In genomic region chr11:62588966-62589637, GRCh38 we compare ENCODE assay signal across 10 cellular contexts. TPM values are rescaled to one million over a fixed set of nuclear protein-coding genes. Genes with fewer than 3 reads are reported as not detected.
A peak's percentile ranks its signal among the peaks of the same experiment; 100 is the strongest.
DNase-seq lines count a peak whose midpoint lies in the region; ATAC-seq and TF ChIP-seq lines count a peak whose summit lies in the region.
"Had no signal": no experiment of that assay in that cellular context is flagged by ENCODE, and none has a peak within 500 bp of the region (broad histone marks: within the 10 kb centered on the region; RNA-seq: fewer than 3 reads in every experiment).

No MANE protein-coding gene starts in this region.

- H3K4me1 ChIP-seq in GM23248 (ENCODE audit: insufficient read depth): 0 out of 2 replicates have a peak, but pooled peaks cover 20% of the 10 kb centered on the region
- peaks cover 7 to 45% (median 32%) of the 10 kb centered on the region in 4 donors for H3K4me1 ChIP-seq in liver (ENCODE audit: control insufficient read depth in 4 of 4, insufficient read depth in 4 of 4, low read length in 3 of 4)
- H3K4me1 ChIP-seq in lower lobe of right lung: peaks cover 33% of the 10 kb centered on the region

- no peak overlapping the region for H3K4me3 ChIP-seq in GM23248
- H3K4me3 ChIP-seq in liver (ENCODE audit: low read depth in 1 of 3, low read length in 3 of 3): no peak overlapping the region
- no peak overlapping the region for H3K4me3 ChIP-seq in lower lobe of right lung
- H3K4me3 ChIP-seq: SK-N-MC had no signal

- peaks cover 0 to 2% (median 0%) of the 10 kb centered on the region in 3 donors for H3K27me3 Mint-ChIP-seq in CD14-positive monocyte (ENCODE audit: low read depth in 3 of 3)
- no peaks in the 10 kb centered on the region for H3K27me3 Mint-ChIP-seq in activated T-helper 1 cell treated with anti-CD3 and anti-CD28 coated beads, Interleukin-12 subunit alpha, Interleukin-12 subunit beta, Interleukin-2, Interleukin-4 antibody, amounts not matched to agents 30 ng/mL and 10 ng/mL and 1 ng/mL, durations not matched to agents 14 hours and 24 hours and 36 hours (ENCODE audit: insufficient read depth)

- 56 to 61% methylated on average over 18 of the region's 18 CpGs for WGBS in GM23248 (ENCODE audit: low coverage in 1 of 2, low lambda C conversion rate in 2 of 2, missing lambda C conversion rate in 2 of 2), 2 experiments
- 73% methylated on average over 18 of the region's 18 CpGs for WGBS in liver

- H3K4me3 Mint-ChIP-seq in CD14-positive monocyte: no peak overlapping the region
- H3K4me3 Mint-ChIP-seq in activated T-helper 1 cell treated with anti-CD3 and anti-CD28 coated beads, Interleukin-12 subunit alpha, Interleukin-12 subunit beta, Interleukin-2, Interleukin-4 antibody, amounts not matched to agents 30 ng/mL and 10 ng/mL and 1 ng/mL, durations not matched to agents 14 hours and 24 hours and 36 hours: peak overlapping the region; percentile 99

- peaks cover 26% of the 10 kb centered on the region for H3F3A ChIP-seq in GM23248 (ENCODE audit: insufficient read depth)

- H3K9ac ChIP-seq in GM23248 (peak overlapping the region; percentile 25; the same call in 1 of the 2 replicates), liver (ENCODE audit: low read depth in 1 of 2, low read length in 2 of 2) (no peak overlapping the region)

- DNase-seq in CD14-positive monocyte (ENCODE audit: low spot score) (no peak), GM23248 (peak; percentile 66), SIG-M5 treated with dmso at 0.1 percent for 504 hours (lab: John Stamatoyannopoulos, UW; ENCODE audit: unreplicated experiment) (no peak), lower lobe of right lung (no peak)
- no peak for DNase-seq in activated T-helper 1 cell treated with anti-CD3 and anti-CD28 coated beads, Interleukin-12 subunit alpha, Interleukin-12 subunit beta, Interleukin-2, Interleukin-4 antibody, amounts not matched to agents 30 ng/mL and 10 ng/mL and 1 ng/mL, durations not matched to agents 14 hours and 24 hours and 36 hours (ENCODE audit: low spot score)
- DNase-seq: cerebellar nuclear complex had no signal

- in situ Hi-C loops in GM23248 (cut with MboI): no loop called here

- H3K36me3 Mint-ChIP-seq in CD14-positive monocyte: peaks cover 33 to 51% of the 10 kb centered on the region in 2 donors
- peaks cover 30% of the 10 kb centered on the region for H3K36me3 Mint-ChIP-seq in activated T-helper 1 cell treated with anti-CD3 and anti-CD28 coated beads, Interleukin-12 subunit alpha, Interleukin-12 subunit beta, Interleukin-2, Interleukin-4 antibody, amounts not matched to agents 30 ng/mL and 10 ng/mL and 1 ng/mL, durations not matched to agents 14 hours and 24 hours and 36 hours (ENCODE audit: low read depth)

- no peaks in the 10 kb centered on the region for H3K27me3 ChIP-seq in GM23248 (replicated peaks; ENCODE audit: insufficient read depth)
- H3K27me3 ChIP-seq in liver (ENCODE audit: control insufficient read depth in 4 of 4, insufficient read depth in 4 of 4, low read length in 3 of 4): no peaks in the 10 kb centered on the region
- H3K27me3 ChIP-seq in lower lobe of right lung (ENCODE audit: low read depth): no peaks in the 10 kb centered on the region

- TF ChIP-seq CTCF in CD14-positive monocyte (IDR thresholded peaks at IDR 0.05) (peak; percentile 17), liver (IDR thresholded peaks at IDR 0.05; ENCODE audit: low read depth, low read length, missing input control) (no peak), lower lobe of right lung (IDR thresholded peaks at IDR 0.05) (no peak)

- TF ChIP-seq RAD21 in liver (IDR thresholded peaks at IDR 0.05): no peak

- peak overlapping the region in 2 of 7 donors; percentile 25 to 58 for H3K27ac Mint-ChIP-seq in CD14-positive monocyte
- H3K27ac Mint-ChIP-seq in activated T-helper 1 cell treated with anti-CD3 and anti-CD28 coated beads, Interleukin-12 subunit alpha, Interleukin-12 subunit beta, Interleukin-2, Interleukin-4 antibody, amounts not matched to agents 30 ng/mL and 10 ng/mL and 1 ng/mL, durations not matched to agents 14 hours and 24 hours and 36 hours: no peak overlapping the region

- no peaks in the 10 kb centered on the region for H4K20me1 ChIP-seq in GM23248 (ENCODE audit: insufficient read depth)

- H3K9me3 ChIP-seq in GM23248 (ENCODE audit: low read depth): no peaks in the 10 kb centered on the region
- no peaks in the 10 kb centered on the region for H3K9me3 ChIP-seq in liver (ENCODE audit: control insufficient read depth in 4 of 4, low read length in 3 of 4)
- H3K9me3 ChIP-seq in lower lobe of right lung: no peaks in the 10 kb centered on the region

- peaks cover 33% of the 10 kb centered on the region for H3K4me1 Mint-ChIP-seq in CD14-positive monocyte
- H3K4me1 Mint-ChIP-seq in activated T-helper 1 cell treated with anti-CD3 and anti-CD28 coated beads, Interleukin-12 subunit alpha, Interleukin-12 subunit beta, Interleukin-2, Interleukin-4 antibody, amounts not matched to agents 30 ng/mL and 10 ng/mL and 1 ng/mL, durations not matched to agents 14 hours and 24 hours and 36 hours (ENCODE audit: low read depth): peaks cover 29% of the 10 kb centered on the region

- H3K9me3 Mint-ChIP-seq in CD14-positive monocyte: peaks cover 0 to 2% (median 0%) of the 10 kb centered on the region in 7 donors
- no peaks in the 10 kb centered on the region for H3K9me3 Mint-ChIP-seq in activated T-helper 1 cell treated with anti-CD3 and anti-CD28 coated beads, Interleukin-12 subunit alpha, Interleukin-12 subunit beta, Interleukin-2, Interleukin-4 antibody, amounts not matched to agents 30 ng/mL and 10 ng/mL and 1 ng/mL, durations not matched to agents 14 hours and 24 hours and 36 hours

- no peak overlapping the region for H2AFZ ChIP-seq in GM23248

- ATAC-seq in HG03095 (IDR thresholded peaks at IDR 0.05; ENCODE audit: unreplicated experiment): no peak
- no peak for ATAC-seq in lower lobe of right lung
- no peak for ATAC-seq in GM21723 (IDR thresholded peaks at IDR 0.05; ENCODE audit: unreplicated experiment)

- peak overlapping the region; percentile 33; the same call in 1 of the 2 replicates for H3K27ac ChIP-seq in GM23248
- H3K27ac ChIP-seq in liver (ENCODE audit: low read depth in 1 of 2, low read length in 2 of 2): peak overlapping the region; percentile 55 to 65
- no peak overlapping the region for H3K27ac ChIP-seq in lower lobe of right lung
- H3K27ac ChIP-seq: SK-N-MC had no signal

- H3K36me3 ChIP-seq in GM23248 (ENCODE audit: low read depth) (peaks cover 11% of the 10 kb centered on the region; the same call in 1 of the 2 replicates), liver (ENCODE audit: control insufficient read depth in 4 of 4, insufficient read depth in 3 of 4, low read depth in 1 of 4, low read length in 3 of 4) (peaks cover 8 to 12% (median 10%) of the 10 kb centered on the region in 4 donors), lower lobe of right lung (peaks cover 54% of the 10 kb centered on the region)

- no peak overlapping the region for H3K4me2 ChIP-seq in GM23248 (ENCODE audit: unreplicated experiment)

- H3K79me2 ChIP-seq in GM23248 (ENCODE audit: insufficient read depth): peaks cover 65% of the 10 kb centered on the region

- intact Hi-C loops in CD14-positive monocyte (cut with micrococcal nuclease) (no loop called here), lower lobe of right lung (cut with DNase I) (no loop called here)
- intact Hi-C loops in activated T-helper 1 cell treated with anti-CD3 and anti-CD28 coated beads, Interleukin-12 subunit alpha, Interleukin-12 subunit beta, Interleukin-2, Interleukin-4 antibody, amounts not matched to agents 30 ng/mL and 10 ng/mL and 1 ng/mL, durations not matched to agents 14 hours and 24 hours and 36 hours (cut with micrococcal nuclease): no loop called here

- H3K9me2 ChIP-seq in GM23248 (ENCODE audit: insufficient read depth): no peaks in the 10 kb centered on the region

RNA-seq across cellular contexts. Expression of gene TUT1, which starts 2.2 kb away (rescaled TPM):
- polyA plus RNA-seq in CD14-positive monocyte: 1 to 10 TPM; 1.8 to 2.1 TPM
- total RNA-seq in GM23248 (2014; rRNA removed; shearing (Covaris generic)): 6.1 and 7.7 TPM in 2 replicates
- polyA plus RNA-seq in GM23248 (2016; fragmentation: Nextera tagmentation; extraction: Ambion mirVana): 11.1 and 12.1 TPM in 2 replicates
- 38.7 and 40.7 TPM in 2 replicates for total RNA-seq in activated T-helper 1 cell treated with anti-CD3 and anti-CD28 coated beads, Interleukin-12 subunit alpha, Interleukin-12 subunit beta, Interleukin-2, Interleukin-4 antibody, amounts not matched to agents 30 ng/mL and 10 ng/mL and 1 ng/mL, durations not matched to agents 14 hours and 24 hours and 36 hours
- 10 to 100 TPM in 1 of 2 donors, 1 to 10 TPM in 1; 5.6 to 12.1 TPM for total RNA-seq in liver
- 10 to 100 TPM; 15.2 to 15.8 TPM for polyA plus RNA-seq in liver
- total RNA-seq in lower lobe of right lung: 15.8 TPM

RNA-seq across cellular contexts. Expression of gene MTA2, which starts 12.6 kb away (rescaled TPM):
- polyA plus RNA-seq in CD14-positive monocyte (10 to 100 TPM; 14.0 to 17.6 TPM), GM23248 (2016; fragmentation: Nextera tagmentation; extraction: Ambion mirVana) (26.3 and 28.9 TPM in 2 replicates), liver (10 to 100 TPM in 1 of 2 donors, 1 to 10 TPM in 1; 4.4 to 21.4 TPM)
- 98.8 and 114 TPM in 2 replicates for total RNA-seq in GM23248 (2014; rRNA removed; shearing (Covaris generic))
- 224 and 230 TPM in 2 replicates for total RNA-seq in activated T-helper 1 cell treated with anti-CD3 and anti-CD28 coated beads, Interleukin-12 subunit alpha, Interleukin-12 subunit beta, Interleukin-2, Interleukin-4 antibody, amounts not matched to agents 30 ng/mL and 10 ng/mL and 1 ng/mL, durations not matched to agents 14 hours and 24 hours and 36 hours
- total RNA-seq in liver (10 to 100 TPM; 43.1 to 55.3 TPM), lower lobe of right lung (68.4 TPM)

RNA-seq across cellular contexts. Expression of gene EEF1G, which starts 15.4 kb away (rescaled TPM):
- polyA plus RNA-seq in CD14-positive monocyte: 100 to 1,000 TPM; 490 to 491 TPM
- total RNA-seq in GM23248 (2014; rRNA removed; shearing (Covaris generic)): 1,322 and 1,677 TPM in 2 replicates
- 533 and 544 TPM in 2 replicates for polyA plus RNA-seq in GM23248 (2016; fragmentation: Nextera tagmentation; extraction: Ambion mirVana)
- 1,154 and 1,169 TPM in 2 replicates for total RNA-seq in activated T-helper 1 cell treated with anti-CD3 and anti-CD28 coated beads, Interleukin-12 subunit alpha, Interleukin-12 subunit beta, Interleukin-2, Interleukin-4 antibody, amounts not matched to agents 30 ng/mL and 10 ng/mL and 1 ng/mL, durations not matched to agents 14 hours and 24 hours and 36 hours
- total RNA-seq in liver: 100 to 1,000 TPM; 373 to 640 TPM
- 100 to 1,000 TPM; 251 to 566 TPM for polyA plus RNA-seq in liver
- 899 TPM for total RNA-seq in lower lobe of right lung

RNA-seq across cellular contexts. Expression of gene EML3, which starts 23.5 kb away (rescaled TPM):
- polyA plus RNA-seq in CD14-positive monocyte (10 to 100 TPM in 1 of 2 donors, 1 to 10 TPM in 1; 7.2 to 10.6 TPM), GM23248 (2016; fragmentation: Nextera tagmentation; extraction: Ambion mirVana) (32.8 and 34.8 TPM in 2 replicates), liver (10 to 100 TPM in 1 of 2 donors, 1 to 10 TPM in 1; 9.9 to 19.3 TPM)
- total RNA-seq in GM23248 (2014; rRNA removed; shearing (Covaris generic)): 43.4 and 47.2 TPM in 2 replicates
- 164 and 167 TPM in 2 replicates for total RNA-seq in activated T-helper 1 cell treated with anti-CD3 and anti-CD28 coated beads, Interleukin-12 subunit alpha, Interleukin-12 subunit beta, Interleukin-2, Interleukin-4 antibody, amounts not matched to agents 30 ng/mL and 10 ng/mL and 1 ng/mL, durations not matched to agents 14 hours and 24 hours and 36 hours
- total RNA-seq in liver (10 to 100 TPM in 1 of 2 donors, 1 to 10 TPM in 1; 6.0 to 17.2 TPM), lower lobe of right lung (69.3 TPM)

RNA-seq across cellular contexts. Expression of gene ROM1, which starts 24.0 kb away (rescaled TPM):
- polyA plus RNA-seq in CD14-positive monocyte: 1 to 10 TPM in 1 of 2 donors, under 1 TPM in 1; 0.51 to 1.4 TPM
- 3.4 and 6.5 TPM in 2 replicates for total RNA-seq in GM23248 (2014; rRNA removed; shearing (Covaris generic))
- polyA plus RNA-seq in GM23248 (2016; fragmentation: Nextera tagmentation; extraction: Ambion mirVana): 5.4 and 8.8 TPM in 2 replicates
- total RNA-seq in activated T-helper 1 cell treated with anti-CD3 and anti-CD28 coated beads, Interleukin-12 subunit alpha, Interleukin-12 subunit beta, Interleukin-2, Interleukin-4 antibody, amounts not matched to agents 30 ng/mL and 10 ng/mL and 1 ng/mL, durations not matched to agents 14 hours and 24 hours and 36 hours: 2.5 and 3.2 TPM in 2 replicates
- total RNA-seq in liver: 1 to 10 TPM in 1 of 2 donors, under 1 TPM in 1; 0.84 to 1.3 TPM
- polyA plus RNA-seq in liver: 1 to 10 TPM in 1 of 2 donors, under 1 TPM in 1; 0.86 to 3.9 TPM
- total RNA-seq in lower lobe of right lung: 5.6 TPM
